1 cellular context compared by ENCODE assay signal in genomic region chr3:184656991-184657669, GRCh38.
TF ChIP-seq lines count a peak whose summit lies in the region.

No MANE protein-coding gene starts in this region.

TF ChIP-seq in GM12878, 131 proteins besides CTCF, POLR2A, EP300 and RAD21 (continued from another document):
- TF ChIP-seq ZNF687 (IDR thresholded peaks at IDR 0.05) (no peak), ATF7 (IDR thresholded peaks at IDR 0.05; ENCODE audit: low read depth) (peak; percentile 75), POLR2AphosphoS5 (IDR thresholded peaks at IDR 0.05; ENCODE audit: low read length) (no peak)
